Comparison of ENCODE assay signal across 9 cellular contexts in genomic region chr19:9848060-9848459, GRCh38. TPM values are rescaled to one million over a fixed set of nuclear protein-coding genes. Genes with fewer than 3 reads are reported as not detected.
DNase-seq lines count a peak whose midpoint lies in the region; ATAC-seq and TF ChIP-seq lines count a peak whose summit lies in the region.
"Had no signal": no experiment of that assay in that cellular context is flagged by ENCODE, and none has a peak within 500 bp of the region (broad histone marks: within the 10 kb centered on the region; RNA-seq: fewer than 3 reads in every experiment).

No MANE protein-coding gene starts in this region.

- peak overlapping the region; percentile 79 for H3K27ac ChIP-seq in temporal lobe (ENCODE audit: low read depth, low read length)

- peak; percentile 26 for DNase-seq in Right ventricle myocardium superior
- no peak for DNase-seq in left ventricle myocardium superior
- peak; percentile 36 for DNase-seq in activated CD4-positive, alpha-beta T cell treated with anti-CD3 and anti-CD28 coated beads for 48 hours
- no peak for DNase-seq in fibroblast of pulmonary artery (ENCODE audit: low read depth)
- DNase-seq in SW480 (ENCODE audit: low spot score), result no peak
- DNase-seq in NCI-H226, result no peak

- no peak overlapping the region for H3K4me3 ChIP-seq in fibroblast of pulmonary artery (replicated peaks; ENCODE audit: low read depth, low read length)
- H3K4me3 ChIP-seq: skin epidermis had no signal

- intact Hi-C loops in Right ventricle myocardium superior (cut with DNase I) (no loop called here), left ventricle myocardium superior (cut with micrococcal nuclease) (no loop called here)

- TF ChIP-seq CTCF in fibroblast of pulmonary artery (IDR thresholded peaks at IDR 0.05; ENCODE audit: low read length, missing control alignments), result peak; percentile 32

- ATAC-seq in Right ventricle myocardium superior (ENCODE audit: poor library complexity), result no peak
- no peak for ATAC-seq in left ventricle myocardium superior
- ATAC-seq in GM21529 (IDR thresholded peaks at IDR 0.05; ENCODE audit: unreplicated experiment), result no peak

RNA-seq across cellular contexts. Expression of gene PIN1, which starts 12.9 kb away (rescaled TPM):
- total RNA-seq in Right ventricle myocardium superior (92.5 TPM), left ventricle myocardium superior (92.8 TPM), temporal lobe (72.5 TPM)

RNA-seq across cellular contexts. Expression of gene UBL5, which starts 20.3 kb away (rescaled TPM):
- total RNA-seq in Right ventricle myocardium superior, result 595 TPM
- 580 TPM for total RNA-seq in left ventricle myocardium superior
- total RNA-seq in temporal lobe, result 108 TPM

RNA-seq across cellular contexts. Expression of gene FBXL12, which starts 29.2 kb away (rescaled TPM):
- 10.0 TPM for total RNA-seq in Right ventricle myocardium superior
- total RNA-seq in left ventricle myocardium superior, result 11.2 TPM
- 3.7 TPM for total RNA-seq in temporal lobe

Comparison
In these comparisons a context has a peak if more than half of its experiments do, and no peak if none do; other contexts are left out.
1. DNase-seq: peak in Right ventricle myocardium superior (single experiment) and activated CD4-positive, alpha-beta T cell treated with anti-CD3 and anti-CD28 coated beads for 48 hours (single experiment); none in left ventricle myocardium superior (single experiment), fibroblast of pulmonary artery (single experiment), SW480 (single experiment) and NCI-H226 (single experiment).